ENCODE assay signal across 19 cellular contexts in genomic region chr1:20462397-20462796, GRCh38.
DNase-seq lines count a peak whose midpoint lies in the region; ATAC-seq lines count a peak whose summit lies in the region.
"Had no signal": no experiment of that assay in that cellular context is flagged by ENCODE, and none has a peak within 500 bp of the region (broad histone marks: within the 10 kb centered on the region; RNA-seq: fewer than 3 reads in every experiment).

No MANE protein-coding gene starts in this region.

- no peak for ATAC-seq in GM19023 (IDR thresholded peaks at IDR 0.05; ENCODE audit: unreplicated experiment)

- DNase-seq in medulla oblongata (ENCODE audit: extremely low spot score), result peak; percentile 37
- DNase-seq in putamen (ENCODE audit: low spot score), result peak; percentile 72
- DNase-seq in NK-92 (lab: John Stamatoyannopoulos, UW; ENCODE audit: unreplicated experiment), result no peak
- DNase-seq in NCI-H1092 (lab: John Stamatoyannopoulos, UW), result no peak
- DNase-seq in NCI-H146 treated with DMSO at 0.1 percent for 48 hours (lab: John Stamatoyannopoulos, UW; ENCODE audit: unreplicated experiment), result no peak
- DNase-seq: CD4-positive, alpha-beta T cell; COR-L47; DMS79 treated with DMSO at 0.1 percent for 48 hours; GM23248; NCI-H1105 treated with DMSO at 0.1 percent for 48 hours; NCI-H1694; NCI-H2081; NCI-H2171 treated with DMSO at 0.1 percent for 48 hours; NCI-H524 treated with DMSO at 0.1 percent for 48 hours; NCI-H82; Peyer's patch had no signal

- H3K27ac ChIP-seq in cingulate gyrus (ENCODE audit: low read depth, low read length), result peak overlapping the region; percentile 76
- H3K27ac ChIP-seq: BLaER1, GM23248, Peyer's patch had no signal

Comparison
In these comparisons a context has a peak if more than half of its experiments do, and no peak if none do; other contexts are left out.
1. DNase-seq: peak in medulla oblongata (single experiment) and putamen (single experiment); none in NK-92 (single experiment), NCI-H1092 (single experiment) and NCI-H146 treated with DMSO at 0.1 percent for 48 hours (single experiment).